ENCODE assay signal across 1 cellular context in genomic region chr5:10275460-10275859, GRCh38.
TF ChIP-seq lines count a peak whose summit lies in the region.

No MANE protein-coding gene starts in this region.

TF ChIP-seq in liver, 16 proteins besides CTCF, POLR2A, EP300 and RAD21 (continued from another document):
- TF ChIP-seq REST (IDR thresholded peaks at IDR 0.05) (no peak), GABPA (IDR thresholded peaks at IDR 0.05 in 1 of 2, conservative IDR thresholded peaks at IDR 0.05 in 1 of 2) (no peak), HNF4G (IDR thresholded peaks at IDR 0.05) (no peak), ZBTB33 (IDR thresholded peaks at IDR 0.05) (no peak), RXRA (IDR thresholded peaks at IDR 0.05) (no peak), NR2F2 (IDR thresholded peaks at IDR 0.05) (no peak), TAF1 (conservative IDR thresholded peaks at IDR 0.05) (no peak), FOXA2 (IDR thresholded peaks at IDR 0.05) (no peak), EGR1 (IDR thresholded peaks at IDR 0.05; ENCODE audit: low read depth in 2 of 2) (no peak)
- TF ChIP-seq, protein P1, sequence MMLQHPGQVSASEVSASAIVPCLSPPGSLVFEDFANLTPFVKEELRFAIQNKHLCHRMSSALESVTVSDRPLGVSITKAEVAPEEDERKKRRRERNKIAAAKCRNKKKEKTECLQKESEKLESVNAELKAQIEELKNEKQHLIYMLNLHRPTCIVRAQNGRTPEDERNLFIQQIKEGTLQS (IDR thresholded peaks at IDR 0.05), result no peak
